8 cellular contexts compared by ENCODE assay signal in genomic region chr19:49157445-49158224, GRCh38. TPM values are rescaled to one million over a fixed set of nuclear protein-coding genes. Genes with fewer than 3 reads are reported as not detected.
DNase-seq lines count a peak whose midpoint lies in the region; ATAC-seq, FAIRE-seq and TF ChIP-seq lines count a peak whose summit lies in the region.

Gene TRPM4 (plus strand): TSS chr19:49157792. CDS start chr19:49157867, 75 bp downstream.

- peak; percentile 64 for ATAC-seq in CD4-positive, alpha-beta T cell (ENCODE audit: poor library complexity)
- ATAC-seq in RWPE2 (ENCODE audit: low read depth), result peak; percentile 97
- ATAC-seq in left ventricle myocardium superior, result peak; percentile 77
- ATAC-seq in HG02870 (IDR thresholded peaks at IDR 0.05; ENCODE audit: unreplicated experiment), result no peak
- ATAC-seq in GM21515 (IDR thresholded peaks at IDR 0.05; ENCODE audit: unreplicated experiment), result no peak

- intact Hi-C loops in CD4-positive, alpha-beta T cell (cut with DNase I, micrococcal nuclease), result no loop called here
- intact Hi-C loops in left ventricle myocardium superior (cut with micrococcal nuclease), result no loop called here
- intact Hi-C loops in posterior cingulate gyrus (cut with DNase I), result no loop called here

- no peaks in the 10 kb centered on the region for H4K20me1 ChIP-seq in KMS-11 (ENCODE audit: insufficient read depth)
- peaks cover 36% of the 10 kb centered on the region for H4K20me1 ChIP-seq in astrocyte (ENCODE audit: insufficient read depth, low read length)

- peak within 1 kb of the TSS; percentile 79; the same call in 1 of the 2 replicates for H3K4me2 ChIP-seq in KMS-11
- H3K4me2 ChIP-seq in astrocyte (ENCODE audit: low read length), result peak within 1 kb of the TSS; percentile 99

- FAIRE-seq in astrocyte (lab: Jason Lieb, UNC), result no peak

- no peaks in the 10 kb centered on the region for H3K9me3 Mint-ChIP-seq in CD4-positive, alpha-beta T cell
- peaks cover 18% of the 10 kb centered on the region for H3K9me3 Mint-ChIP-seq in astrocyte (ENCODE audit: unreplicated experiment)

- TF ChIP-seq CTCF in CD4-positive, alpha-beta T cell (IDR thresholded peaks at IDR 0.05), result no peak
- TF ChIP-seq CTCF in KMS-11 (conservative IDR thresholded peaks at IDR 0.05; ENCODE audit: low read depth, low read length), result no peak
- TF ChIP-seq CTCF in RWPE2 (IDR thresholded peaks at IDR 0.05; ENCODE audit: poor library complexity, severe bottlenecking), result no peak
- no peak for TF ChIP-seq CTCF in astrocyte (IDR thresholded peaks at IDR 0.05; ENCODE audit: insufficient read depth, low read depth, low read length)

- H3K9ac ChIP-seq in KMS-11 (no peak within 1 kb of the TSS), astrocyte (ENCODE audit: low read length) (peak within 1 kb of the TSS; percentile 89)

- no peaks in the 10 kb centered on the region for H3K36me3 Mint-ChIP-seq in CD4-positive, alpha-beta T cell (ENCODE audit: low read depth)
- H3K36me3 Mint-ChIP-seq in astrocyte (ENCODE audit: low read depth, unreplicated experiment), result peaks cover 18% of the 10 kb centered on the region

- peaks cover 18% of the 10 kb centered on the region for H3K4me1 Mint-ChIP-seq in CD4-positive, alpha-beta T cell (ENCODE audit: low read depth)
- no peaks in the 10 kb centered on the region for H3K4me1 Mint-ChIP-seq in astrocyte (ENCODE audit: low read depth, unreplicated experiment)

- H3K79me2 ChIP-seq in KMS-11 (ENCODE audit: insufficient read depth, low read depth) (no peaks in the 10 kb centered on the region), astrocyte (ENCODE audit: insufficient read depth, low read length) (peaks cover 11% of the 10 kb centered on the region)

- DNase-seq in CD4-positive, alpha-beta T cell, result peak in 2 of 10 experiments; percentile 22 to 24
- DNase-seq in RWPE2 (ENCODE audit: low spot score) (peak; percentile 88), astrocyte (ENCODE audit: low read depth) (peak; percentile 46), left ventricle myocardium superior (peak; percentile 98), posterior cingulate gyrus (peak; percentile 50 to 97 (median 74))

- H3K4me3 ChIP-seq in KMS-11 (IDR thresholded peaks at IDR 0.05; ENCODE audit: insufficient read depth, low read depth, low read length), result no peak within 1 kb of the TSS
- peak within 1 kb of the TSS; percentile 81 for H3K4me3 ChIP-seq in RWPE2 (ENCODE audit: severe bottlenecking)
- H3K4me3 ChIP-seq in astrocyte (ENCODE audit: insufficient read depth, low read depth, low read length), result peak within 1 kb of the TSS; percentile 83

- H3K27ac Mint-ChIP-seq in CD4-positive, alpha-beta T cell, result no peak within 1 kb of the TSS
- peak within 1 kb of the TSS; percentile 47 for H3K27ac Mint-ChIP-seq in astrocyte (ENCODE audit: unreplicated experiment)

- no peak within 1 kb of the TSS for H3K27ac ChIP-seq in CD4-positive, alpha-beta T cell (ENCODE audit: low read depth, low read length)
- no peak within 1 kb of the TSS for H3K27ac ChIP-seq in KMS-11
- H3K27ac ChIP-seq in RWPE2 (ENCODE audit: poor library complexity, severe bottlenecking), result peak within 1 kb of the TSS; percentile 32
- H3K27ac ChIP-seq in astrocyte (ENCODE audit: low read depth, low read length), result peak within 1 kb of the TSS; percentile 53

- peaks cover 75% of the 10 kb centered on the region for H3K27me3 Mint-ChIP-seq in CD4-positive, alpha-beta T cell
- H3K27me3 Mint-ChIP-seq in astrocyte (ENCODE audit: low read depth, unreplicated experiment), result peaks cover 29% of the 10 kb centered on the region

- POLR2A ChIA-PET in CD4-positive, alpha-beta T cell (lab: Charles Lee), result no interaction called here

- CTCF ChIA-PET in CD4-positive, alpha-beta T cell (lab: Charles Lee), result no interaction called here

- H3K27me3 ChIP-seq in CD4-positive, alpha-beta T cell (ENCODE audit: control insufficient read depth, insufficient read depth, low read length), result peaks cover 41% of the 10 kb centered on the region
- H3K27me3 ChIP-seq in KMS-11 (ENCODE audit: insufficient read depth, low read depth), result peaks cover 91% of the 10 kb centered on the region
- no peaks in the 10 kb centered on the region for H3K27me3 ChIP-seq in RWPE2 (ENCODE audit: insufficient read depth, poor library complexity, severe bottlenecking)
- H3K27me3 ChIP-seq in astrocyte (ENCODE audit: insufficient read depth, low read length), result peaks cover 2% of the 10 kb centered on the region

- H3K4me1 ChIP-seq in KMS-11 (ENCODE audit: low read depth, poor library complexity, severe bottlenecking), result peaks cover 12% of the 10 kb centered on the region
- peaks cover 3% of the 10 kb centered on the region for H3K4me1 ChIP-seq in RWPE2 (ENCODE audit: insufficient read depth, poor library complexity, severe bottlenecking)
- H3K4me1 ChIP-seq in astrocyte (ENCODE audit: insufficient read depth, low read length), result peaks cover 16% of the 10 kb centered on the region

- no peaks in the 10 kb centered on the region for H3K9me3 ChIP-seq in CD4-positive, alpha-beta T cell (ENCODE audit: control insufficient read depth, low read length)
- H3K9me3 ChIP-seq in RWPE2 (ENCODE audit: severe bottlenecking) (no peaks in the 10 kb centered on the region), astrocyte (ENCODE audit: insufficient read depth, low read depth, low read length) (no peaks in the 10 kb centered on the region)

- H2AFZ ChIP-seq in KMS-11 (ENCODE audit: low read depth) (peak within 1 kb of the TSS; percentile 39; the same call in 1 of the 2 replicates), astrocyte (ENCODE audit: low read depth, low read length) (peak within 1 kb of the TSS; percentile 69)

- H3K36me3 ChIP-seq in KMS-11 (ENCODE audit: insufficient read depth) (no peaks in the 10 kb centered on the region), RWPE2 (ENCODE audit: low read depth) (0 out of 2 replicates have a peak, but pooled peaks cover 3% of the 10 kb centered on the region), astrocyte (ENCODE audit: insufficient read depth, low read length) (no peaks in the 10 kb centered on the region)

- peak within 1 kb of the TSS; percentile 59 for H3K4me3 Mint-ChIP-seq in CD4-positive, alpha-beta T cell
- H3K4me3 Mint-ChIP-seq in astrocyte (ENCODE audit: unreplicated experiment), result peak within 1 kb of the TSS; percentile 95

RNA-seq across cellular contexts. Expression of gene TRPM4, which starts in this region (rescaled TPM):
- not detected for total RNA-seq in CD4-positive, alpha-beta T cell
- total RNA-seq in astrocyte (26.3 and 28.3 TPM in 2 replicates), left ventricle myocardium superior (26.6 TPM)

Comparison
In these comparisons a context has a peak if more than half of its experiments do, and no peak if none do; other contexts are left out.
1. RNA of gene TRPM4 (total RNA-seq): 26.6 TPM in left ventricle myocardium superior (single experiment) and 26.3 to 28.3 TPM in astrocyte; not detected in CD4-positive, alpha-beta T cell; every median in the first group is over 10 times any median in the second.
2. Peak in ATAC-seq in CD4-positive, alpha-beta T cell; RNA of the gene not detected or under 1 TPM.
3. ATAC-seq: peak in RWPE2 (single experiment) and left ventricle myocardium superior (single experiment); none in HG02870 (single experiment) and GM21515 (single experiment).
4. H3K27ac ChIP-seq: peak in RWPE2 (single experiment) and astrocyte (single experiment); none in CD4-positive, alpha-beta T cell (single experiment) and KMS-11 (single experiment).